ENCODE assay signal across 15 cellular contexts in the genomic region with DNA sequence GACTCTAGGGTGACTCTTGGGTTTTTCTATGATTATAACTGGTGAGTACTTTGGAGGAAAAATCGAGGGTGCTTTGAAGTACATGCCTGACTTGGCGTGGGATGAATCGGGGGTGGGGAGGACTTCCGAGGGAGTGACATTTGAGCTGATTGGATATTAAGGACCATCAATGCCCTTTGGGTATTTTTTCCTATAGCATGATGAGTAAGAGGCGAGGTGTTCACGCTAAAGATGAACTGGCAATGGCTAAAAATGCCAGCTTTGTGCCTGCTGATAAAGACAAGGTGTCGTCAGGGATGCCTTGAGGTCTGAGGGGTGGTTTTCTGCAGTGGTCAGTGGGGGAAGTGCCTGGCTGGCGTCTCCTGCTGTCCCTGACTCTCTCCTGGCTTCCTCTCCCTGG. TPM values are rescaled to one million over a fixed set of nuclear protein-coding genes. Genes with fewer than 3 reads are reported as not detected.
"Had no signal": no experiment of that assay in that cellular context is flagged by ENCODE, and none has a peak within 500 bp of the region (broad histone marks: within the 10 kb centered on the region; RNA-seq: fewer than 3 reads in every experiment).

No MANE protein-coding gene starts in this region.

- H3K4me3 Mint-ChIP-seq: activated CD4-positive, alpha-beta memory T cell treated with anti-CD3 and anti-CD28 coated beads for 36 hours; activated T-cell treated with anti-CD3 and anti-CD28 coated beads, Interleukin-2, amount 50 U/mL, for 4 hours; brain; mesothelial cell of epicardium had no signal

- FAIRE-seq: kidney, small intestine had no signal

- H3K27ac ChIP-seq: heart left ventricle, vagina had no signal

- H3K27me3 ChIP-seq: vagina had no signal

- H3K4me1 ChIP-seq: heart left ventricle, vagina had no signal

- H3K9me3 Mint-ChIP-seq: activated CD4-positive, alpha-beta memory T cell treated with anti-CD3 and anti-CD28 coated beads for 36 hours; activated T-cell treated with anti-CD3 and anti-CD28 coated beads, Interleukin-2, amount 50 U/mL, for 4 hours had no signal

- H3K4me3 ChIP-seq: heart left ventricle, vagina had no signal

- H3K36me3 Mint-ChIP-seq: activated CD4-positive, alpha-beta memory T cell treated with anti-CD3 and anti-CD28 coated beads for 36 hours; brain had no signal

- H3K9me3 ChIP-seq: vagina had no signal

- H3K36me3 ChIP-seq: heart left ventricle, vagina had no signal

- H3K27ac Mint-ChIP-seq: activated CD4-positive, alpha-beta memory T cell treated with anti-CD3 and anti-CD28 coated beads for 36 hours; activated naive CD4-positive, alpha-beta T cell treated with anti-CD3 and anti-CD28 coated beads, Interleukin-2, amount 50 U/mL, for 72 hours; brain; mesothelial cell of epicardium had no signal

- DNase-seq: activated CD4-positive, alpha-beta memory T cell treated with anti-CD3 and anti-CD28 coated beads for 36 hours; activated effector memory CD4-positive, alpha-beta T cell treated with anti-CD3 and anti-CD28 coated beads, Interleukin-2, amount 50 U/mL, for 16 hours; activated T-cell treated with anti-CD3 and anti-CD28 coated beads, Interleukin-2, amount 50 U/mL, for 4 hours; amniotic stem cell; dermis blood vessel endothelial cell; heart left ventricle; kidney; right cardiac atrium; small intestine had no signal

- ATAC-seq: activated naive CD4-positive, alpha-beta T cell treated with anti-CD3 and anti-CD28 coated beads, Interleukin-2, amount 50 U/mL, for 72 hours; activated T-cell treated with anti-CD3 and anti-CD28 coated beads, Interleukin-2, amount 50 U/mL, for 4 hours; esophagus mucosa; heart left ventricle; right cardiac atrium had no signal

RNA-seq across cellular contexts. Expression of a gene that starts 25.3 kb away (rescaled TPM):
- total RNA-seq: myocyte had no signal
